In genomic region chr5:39219433-39219832, GRCh38 we compare ENCODE assay signal across 11 cellular contexts. TPM values are rescaled to one million over a fixed set of nuclear protein-coding genes. Genes with fewer than 3 reads are reported as not detected.
DNase-seq lines count a peak whose midpoint lies in the region; ATAC-seq, FAIRE-seq and TF ChIP-seq lines count a peak whose summit lies in the region.
"Had no signal": no experiment of that assay in that cellular context is flagged by ENCODE, and none has a peak within 500 bp of the region (broad histone marks: within the 10 kb centered on the region; RNA-seq: fewer than 3 reads in every experiment).

A gene with protein sequence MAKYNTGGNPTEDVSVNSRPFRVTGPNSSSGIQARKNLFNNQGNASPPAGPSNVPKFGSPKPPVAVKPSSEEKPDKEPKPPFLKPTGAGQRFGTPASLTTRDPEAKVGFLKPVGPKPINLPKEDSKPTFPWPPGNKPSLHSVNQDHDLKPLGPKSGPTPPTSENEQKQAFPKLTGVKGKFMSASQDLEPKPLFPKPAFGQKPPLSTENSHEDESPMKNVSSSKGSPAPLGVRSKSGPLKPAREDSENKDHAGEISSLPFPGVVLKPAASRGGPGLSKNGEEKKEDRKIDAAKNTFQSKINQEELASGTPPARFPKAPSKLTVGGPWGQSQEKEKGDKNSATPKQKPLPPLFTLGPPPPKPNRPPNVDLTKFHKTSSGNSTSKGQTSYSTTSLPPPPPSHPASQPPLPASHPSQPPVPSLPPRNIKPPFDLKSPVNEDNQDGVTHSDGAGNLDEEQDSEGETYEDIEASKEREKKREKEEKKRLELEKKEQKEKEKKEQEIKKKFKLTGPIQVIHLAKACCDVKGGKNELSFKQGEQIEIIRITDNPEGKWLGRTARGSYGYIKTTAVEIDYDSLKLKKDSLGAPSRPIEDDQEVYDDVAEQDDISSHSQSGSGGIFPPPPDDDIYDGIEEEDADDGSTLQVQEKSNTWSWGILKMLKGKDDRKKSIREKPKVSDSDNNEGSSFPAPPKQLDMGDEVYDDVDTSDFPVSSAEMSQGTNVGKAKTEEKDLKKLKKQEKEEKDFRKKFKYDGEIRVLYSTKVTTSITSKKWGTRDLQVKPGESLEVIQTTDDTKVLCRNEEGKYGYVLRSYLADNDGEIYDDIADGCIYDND (minus strand): TSS chr5:39219563. CDS start chr5:39202960, 16,603 bp downstream.

- H3K27me3 ChIP-seq in liver (ENCODE audit: control insufficient read depth in 4 of 4, insufficient read depth in 4 of 4, low read length in 3 of 4): no peaks in the 10 kb centered on the region
- no peaks in the 10 kb centered on the region for H3K27me3 ChIP-seq in HepG2 (ENCODE audit: control insufficient read depth in 1 of 2, insufficient read depth in 2 of 2, low read length in 2 of 2)
- H3K27me3 ChIP-seq in MG63: no peaks in the 10 kb centered on the region

- no TSS peak for BruUV-seq in HepG2 (replicated peaks; lab: Mats Ljungman, UMichigan)

- FAIRE-seq in HepG2 (lab: Jason Lieb, UNC) (no peak), GM12891 (lab: Jason Lieb, UNC) (no peak)

- H3K36me3 Mint-ChIP-seq in central memory CD8-positive, alpha-beta T cell (ENCODE audit: insufficient read depth): peaks cover 12% of the 10 kb centered on the region

- H3K27ac ChIP-seq in liver (ENCODE audit: low read depth in 1 of 2, low read length in 2 of 2) (no peak within 1 kb of the TSS), HepG2 (ENCODE audit: extremely low read length, insufficient read depth, low read length) (no peak within 1 kb of the TSS)

- H3K36me3 ChIP-seq in liver (ENCODE audit: control insufficient read depth in 4 of 4, insufficient read depth in 3 of 4, low read depth in 1 of 4, low read length in 3 of 4) (no peaks in the 10 kb centered on the region), HepG2 (replicated peaks in 1 of 2; ENCODE audit: control insufficient read depth in 1 of 2, insufficient read depth in 2 of 2, low read length in 2 of 2) (no peaks in the 10 kb centered on the region), MG63 (no peaks in the 10 kb centered on the region)

- H3K4me1 Mint-ChIP-seq in central memory CD8-positive, alpha-beta T cell: peaks cover 63% of the 10 kb centered on the region

- no peak for DNase-seq in HepG2 (ENCODE audit: low spot score)
- DNase-seq in central memory CD8-positive, alpha-beta T cell (ENCODE audit: low spot score in 2 of 2): no peak
- DNase-seq in mesenteric fat pad (ENCODE audit: low spot score): no peak
- no peak for DNase-seq in MG63
- no peak for DNase-seq in NK-92 (lab: John Stamatoyannopoulos, UW; ENCODE audit: unreplicated experiment)
- DNase-seq in stimulated activated CD4-positive, alpha-beta T cell treated with anti-CD3 and anti-CD28 coated beads, Interleukin-4, amount 100 ng/mL, for 4 hours: no peak
- DNase-seq in GM12891 (ENCODE audit: insufficient read length, low spot score): no peak
- DNase-seq: stimulated activated CD4-positive, alpha-beta T cell treated with anti-CD3 and anti-CD28 coated beads, Interleukin-2, amount 100 ng/mL, for 48 hours; T-helper 2 cell had no signal

- peak within 1 kb of the TSS; percentile 85 for H3K27ac Mint-ChIP-seq in central memory CD8-positive, alpha-beta T cell (ENCODE audit: low read depth)

- H3K4me2 ChIP-seq in HepG2 (ENCODE audit: low read depth, low read length): no peak within 1 kb of the TSS; the same call in 1 of the 2 replicates

- no peak for TF ChIP-seq CTCF in liver (IDR thresholded peaks at IDR 0.05; ENCODE audit: low read depth, low read length, missing input control)
- TF ChIP-seq CTCF in HepG2 (CRISPR knock-in tag; IDR thresholded peaks at IDR 0.05): no peak

- H3K4me3 Mint-ChIP-seq in central memory CD8-positive, alpha-beta T cell: peak within 1 kb of the TSS; percentile 71

- POLR2A ChIA-PET in HepG2 (lab: Yijun Ruan, JAX): no interaction called here

- H3K9ac ChIP-seq in liver (ENCODE audit: low read depth in 1 of 2, low read length in 2 of 2) (no peak within 1 kb of the TSS), HepG2 (ENCODE audit: insufficient read depth, low read depth, low read length) (no peak within 1 kb of the TSS)

- no peaks in the 10 kb centered on the region for H3K27me3 Mint-ChIP-seq in central memory CD8-positive, alpha-beta T cell

- H3K9me3 ChIP-seq in liver (ENCODE audit: control insufficient read depth in 4 of 4, low read length in 3 of 4) (no peaks in the 10 kb centered on the region), HepG2 (ENCODE audit: low read length) (no peaks in the 10 kb centered on the region), MG63 (no peaks in the 10 kb centered on the region)

- H3K4me3 ChIP-seq in liver (ENCODE audit: low read depth in 1 of 3, low read length in 3 of 3): peak within 1 kb of the TSS in 2 of 3 donors; percentile 4 to 13
- no peak within 1 kb of the TSS for H3K4me3 ChIP-seq in HepG2 (replicated peaks in 1 of 3; ENCODE audit: insufficient read depth in 1 of 3, low read depth in 2 of 3, low read length in 3 of 3)
- H3K4me3 ChIP-seq in MG63: no peak within 1 kb of the TSS

- TF ChIP-seq RAD21 in liver (IDR thresholded peaks at IDR 0.05) (no peak), HepG2 (CRISPR knock-in tag; IDR thresholded peaks at IDR 0.05) (no peak)

- no peak for TF ChIP-seq POLR2A in HepG2 (IDR thresholded peaks at IDR 0.05; ENCODE audit: insufficient read depth in 1 of 2, low read depth in 2 of 2, low read length in 2 of 2)
- TF ChIP-seq POLR2A in GM12891 (IDR thresholded peaks at IDR 0.05; ENCODE audit: low read depth, low read length): no peak

- no peak for TF ChIP-seq EP300 in HepG2 (IDR thresholded peaks at IDR 0.05; ENCODE audit: low read depth in 2 of 2, low read length in 2 of 2)
- no peak for TF ChIP-seq EP300 in HepG2 (CRISPR knock-in tag; IDR thresholded peaks at IDR 0.05; ENCODE audit: borderline replicate concordance)

- no peak within 1 kb of the TSS for H2AFZ ChIP-seq in HepG2 (ENCODE audit: low read length)

- H3K9me3 Mint-ChIP-seq in central memory CD8-positive, alpha-beta T cell: no peaks in the 10 kb centered on the region

- H4K20me1 ChIP-seq in HepG2 (ENCODE audit: insufficient read depth, low read length): no peaks in the 10 kb centered on the region

- intact Hi-C loops in HepG2 (cut with micrococcal nuclease; ENCODE audit: unreplicated experiment): loop anchor here (5.0 to 10.0 kb wide), 3 partner anchors 145 to 328 kb away; partner anchors contain the start of gene C9

- ATAC-seq in HepG2: no peak
- no peak for ATAC-seq in central memory CD8-positive, alpha-beta T cell (replicated peaks; ENCODE audit: extremely low read depth, poor library complexity, severe bottlenecking)

- CTCF ChIA-PET in HepG2 (lab: Yijun Ruan, JAX; ENCODE audit: low intra/inter-chr PET ratio, low total read pairs): interaction anchor here (3.3 kb wide), 1 partner anchor 64 kb away, joined by 20 read pairs; no protein-coding TSS in a partner anchor

- in situ Hi-C loops in HepG2 (cut with HindIII; ENCODE audit: extremely low pct_ligation_motif_present, low pct_unique_long_range_greater_than_20kb): loop anchor here (5.0 to 25.0 kb wide), 2 partner anchors 63 to 343 kb away; no protein-coding TSS in a partner anchor

- H3K79me2 ChIP-seq in HepG2 (ENCODE audit: insufficient read depth, low read length): no peaks in the 10 kb centered on the region

- 89% methylated on average over 4 of the region's 4 CpGs for WGBS in liver
- 38% methylated on average over 4 of the region's 4 CpGs for WGBS in HepG2 (ENCODE audit: low lambda C conversion rate)

- peaks cover 0 to 8% (median 0%) of the 10 kb centered on the region in 4 donors for H3K4me1 ChIP-seq in liver (ENCODE audit: control insufficient read depth in 4 of 4, insufficient read depth in 4 of 4, low read length in 3 of 4)
- peaks cover 13% of the 10 kb centered on the region for H3K4me1 ChIP-seq in HepG2 (ENCODE audit: insufficient read depth, low read length)

TF ChIP-seq in HepG2, 621 proteins besides CTCF, POLR2A, EP300 and RAD21:
- no peak for TF ChIP-seq ZNF768 (CRISPR knock-in tag; IDR thresholded peaks at IDR 0.05)
- TF ChIP-seq SNAPC2 (CRISPR knock-in tag; IDR thresholded peaks at IDR 0.05): no peak
TF ChIP-seq in HepG2: peak in this region for 0.

TF ChIP-seq in GM12891, 5 proteins besides CTCF, POLR2A, EP300 and RAD21:
- no peak for TF ChIP-seq SPI1 (IDR thresholded peaks at IDR 0.05; ENCODE audit: low read depth, low read length)
- no peak for TF ChIP-seq POU2F2 (IDR thresholded peaks at IDR 0.05; ENCODE audit: low read depth, low read length)
- TF ChIP-seq TAF1 (IDR thresholded peaks at IDR 0.05; ENCODE audit: low read depth, low read length): no peak
- no peak for TF ChIP-seq POLR2AphosphoS5 (IDR thresholded peaks at IDR 0.05; ENCODE audit: low read depth, low read length)
- TF ChIP-seq PAX5 (IDR thresholded peaks at IDR 0.05; ENCODE audit: insufficient read depth, low read length, severe bottlenecking): no peak

RNA-seq across cellular contexts. Expression of the gene that starts here (rescaled TPM):
- total RNA-seq in liver (10 to 100 TPM in 1 of 2 donors, 1 to 10 TPM in 1; 8.4 to 14.6 TPM), HepG2 (2016; rRNA removed; fragmentation: Illumina TruSeq; extraction: Trizol) (not detected in 2 replicates), mesenteric fat pad (27.8 TPM)
- polyA plus RNA-seq in liver (1 to 10 TPM; 2.3 to 5.5 TPM), HepG2 (2011; rRNA removed) (0.03 TPM in 1 of 2 replicates, not detected in the other)
- not detected in 2 replicates for total RNA-seq in HepG2 (2016; cell fraction: cytosol; rRNA removed; fragmentation: Illumina TruSeq; extraction: Trizol; ENCODE audit: low read depth)
- total RNA-seq in HepG2 (2016; cell fraction: insoluble cytoplasmic fraction; rRNA removed; fragmentation: Illumina TruSeq; extraction: Trizol): not detected in 2 replicates
- total RNA-seq in HepG2 (2016; cell fraction: membrane; rRNA removed; fragmentation: Illumina TruSeq; extraction: Trizol): not detected in 2 replicates
- not detected in 2 replicates for total RNA-seq in HepG2 (2016; cell fraction: nucleus; rRNA removed; fragmentation: Illumina TruSeq; extraction: Trizol)
- not detected in 2 replicates for polyA plus RNA-seq in HepG2 (2011; cell fraction: cytosol; rRNA removed)
- 0.03 and 0.12 TPM in 2 replicates for polyA plus RNA-seq in HepG2 (2011; cell fraction: nucleus; rRNA removed)
- polyA plus RNA-seq in HepG2 (2012): 0.11 TPM in 1 of 2 replicates, not detected in the other
- not detected in 2 replicates for polyA plus RNA-seq in HepG2 (2016; cell fraction: cytosol; fragmentation: Illumina TruSeq; extraction: Trizol; ENCODE audit: low read depth)
- not detected in 2 replicates for polyA plus RNA-seq in HepG2 (2016; cell fraction: insoluble cytoplasmic fraction; fragmentation: Illumina TruSeq; extraction: Trizol; ENCODE audit: low read depth)
- polyA plus RNA-seq in HepG2 (2016; cell fraction: membrane; fragmentation: Illumina TruSeq; extraction: Trizol; ENCODE audit: low read depth): not detected in 2 replicates
- polyA plus RNA-seq in HepG2 (2016; cell fraction: nucleus; fragmentation: Illumina TruSeq; extraction: Trizol; ENCODE audit: insufficient read depth, low read depth): not detected in 2 replicates
- polyA minus RNA-seq in HepG2 (2011; rRNA and poly(A)+ RNA removed; ENCODE audit: low replicate concordance): 0.28 TPM in 1 of 2 replicates, not detected in the other
- not detected in 2 replicates for polyA minus RNA-seq in HepG2 (2011; cell fraction: cytosol; rRNA and poly(A)+ RNA removed)
- polyA minus RNA-seq in HepG2 (2011; cell fraction: nucleus; rRNA and poly(A)+ RNA removed): 0.12 and 0.26 TPM in 2 replicates
- not detected in 2 replicates for total RNA-seq in MG63 (2014; rRNA removed; shearing (Covaris generic); ENCODE audit: low replicate concordance)
- polyA plus RNA-seq in GM12891 (2012; ENCODE audit: low read depth, missing spikeins): 1.4 TPM
- total RNA-seq: fibroblast of lung had no signal
- polyA plus RNA-seq: fibroblast of lung had no signal

Comparison
In these comparisons a context has a peak if more than half of its experiments do, and no peak if none do; other contexts are left out.
1. H3K4me3 ChIP-seq: peak in liver (2 of 3); none in HepG2 (0 of 3) and MG63 (single experiment).